ENCODE assay signal across 12 cellular contexts in genomic region chr9:17082343-17082742, GRCh38. TPM values are rescaled to one million over a fixed set of nuclear protein-coding genes. Genes with fewer than 3 reads are reported as not detected.
DNase-seq lines count a peak whose midpoint lies in the region; ATAC-seq and TF ChIP-seq lines count a peak whose summit lies in the region.
"Had no signal": no experiment of that assay in that cellular context is flagged by ENCODE, and none has a peak within 500 bp of the region (broad histone marks: within the 10 kb centered on the region; RNA-seq: fewer than 3 reads in every experiment).

No MANE protein-coding gene starts in this region.

- TF ChIP-seq CTCF in glutamatergic neuron (IDR thresholded peaks at IDR 0.05; ENCODE audit: partially characterized antibody, unreplicated experiment), result no peak

- no peaks in the 10 kb centered on the region for H3K4me1 Mint-ChIP-seq in glutamatergic neuron (ENCODE audit: low read depth, unreplicated experiment)
- H3K4me1 Mint-ChIP-seq in T-helper 2 cell treated with Interferon-gamma antibody and Interleukin-4, amounts not matched to agents 5 μg/mL and 100 μg/mL, for 36 hours (ENCODE audit: low read depth), result no peaks in the 10 kb centered on the region

- H3K9me3 Mint-ChIP-seq in glutamatergic neuron (ENCODE audit: unreplicated experiment), result no peaks in the 10 kb centered on the region
- peaks cover 11% of the 10 kb centered on the region for H3K9me3 Mint-ChIP-seq in T-helper 2 cell treated with Interferon-gamma antibody and Interleukin-4, amounts not matched to agents 5 μg/mL and 100 μg/mL, for 36 hours

- H3K27ac Mint-ChIP-seq in glutamatergic neuron (ENCODE audit: unreplicated experiment), result no peak overlapping the region
- no peak overlapping the region for H3K27ac Mint-ChIP-seq in T-helper 2 cell treated with Interferon-gamma antibody and Interleukin-4, amounts not matched to agents 5 μg/mL and 100 μg/mL, for 36 hours

- peak; percentile 100 for ATAC-seq in SK-N-SH treated with all-trans-retinoic acid at 6 μM for 48 hours
- ATAC-seq in sciatic nerve, result peak; percentile 97
- ATAC-seq in HG03457 (IDR thresholded peaks at IDR 0.05; ENCODE audit: unreplicated experiment), result no peak
- no peak for ATAC-seq in HG02798 (IDR thresholded peaks at IDR 0.05; ENCODE audit: poor library complexity, unreplicated experiment)
- ATAC-seq: upper lobe of right lung had no signal

- no peak overlapping the region for H3K4me3 Mint-ChIP-seq in glutamatergic neuron (ENCODE audit: unreplicated experiment)
- H3K4me3 Mint-ChIP-seq in T-helper 2 cell treated with Interferon-gamma antibody and Interleukin-4, amounts not matched to agents 5 μg/mL and 100 μg/mL, for 36 hours, result no peak overlapping the region

- H3K36me3 Mint-ChIP-seq in glutamatergic neuron (ENCODE audit: unreplicated experiment), result no peaks in the 10 kb centered on the region
- H3K36me3 Mint-ChIP-seq in T-helper 2 cell treated with Interferon-gamma antibody and Interleukin-4, amounts not matched to agents 5 μg/mL and 100 μg/mL, for 36 hours (ENCODE audit: low read depth), result no peaks in the 10 kb centered on the region

- H3K27me3 Mint-ChIP-seq in glutamatergic neuron (ENCODE audit: unreplicated experiment), result peaks cover 2% of the 10 kb centered on the region
- H3K27me3 Mint-ChIP-seq in T-helper 2 cell treated with Interferon-gamma antibody and Interleukin-4, amounts not matched to agents 5 μg/mL and 100 μg/mL, for 36 hours (ENCODE audit: low read depth), result no peaks in the 10 kb centered on the region

- intact Hi-C loops in sciatic nerve (cut with DNase I), result no loop called here

- DNase-seq in DMS 273 (lab: John Stamatoyannopoulos, UW; ENCODE audit: unreplicated experiment) (peak; percentile 67), DMS 273 treated with DMSO at 0.1 percent for 48 hours (lab: John Stamatoyannopoulos, UW) (no peak), glutamatergic neuron (peak; percentile 49), sciatic nerve (ENCODE audit: low spot score) (peak; percentile 60)
- DNase-seq in T-helper 2 cell treated with Interferon-gamma antibody and Interleukin-4, amounts not matched to agents 5 μg/mL and 100 μg/mL, for 36 hours (ENCODE audit: low spot score), result no peak
- DNase-seq: activated CD4-positive, alpha-beta T cell treated with anti-CD3 and anti-CD28 coated beads, Interleukin-2, amount 50 U/mL, for 1 hour; esophagus squamous epithelium; RPMI8226; upper lobe of right lung had no signal

TF ChIP-seq in SK-N-SH treated with all-trans-retinoic acid at 6 μM for 48 hours, 23 proteins besides CTCF, POLR2A, EP300 and RAD21:
- TF ChIP-seq GLIS3 (CRISPR knock-in tag; IDR thresholded peaks at IDR 0.05), result no peak
- no peak for TF ChIP-seq ARNTL (CRISPR knock-in tag; IDR thresholded peaks at IDR 0.05; ENCODE audit: borderline replicate concordance, low read depth)
- no peak for TF ChIP-seq ZNF70 (CRISPR knock-in tag; IDR thresholded peaks at IDR 0.05)
- TF ChIP-seq ISL1 (CRISPR knock-in tag; IDR thresholded peaks at IDR 0.05), result no peak

RNA-seq across cellular contexts. Expression of gene CNTLN, which starts 52.5 kb away (rescaled TPM):
- 11.3 TPM for total RNA-seq in glutamatergic neuron (ENCODE audit: unreplicated experiment)
- total RNA-seq in sciatic nerve, result 22.4 TPM

Comparison
In these comparisons a context has a peak if more than half of its experiments do, and no peak if none do; other contexts are left out.
1. DNase-seq: peak in DMS 273 (single experiment), glutamatergic neuron (single experiment) and sciatic nerve (single experiment); none in DMS 273 treated with DMSO at 0.1 percent for 48 hours (single experiment) and T-helper 2 cell treated with Interferon-gamma antibody and Interleukin-4, amounts not matched to agents 5 μg/mL and 100 μg/mL, for 36 hours (single experiment).
2. ATAC-seq: peak in SK-N-SH treated with all-trans-retinoic acid at 6 μM for 48 hours (single experiment) and sciatic nerve (single experiment); none in HG03457 (single experiment) and HG02798 (single experiment).